Comparison of ENCODE assay signal across 32 cellular contexts in genomic region chr5:154494036-154494435, GRCh38. TPM values are rescaled to one million over a fixed set of nuclear protein-coding genes. Genes with fewer than 3 reads are reported as not detected.
DNase-seq lines count a peak whose midpoint lies in the region; ATAC-seq and TF ChIP-seq lines count a peak whose summit lies in the region.
"Had no signal": no experiment of that assay in that cellular context is flagged by ENCODE, and none has a peak within 500 bp of the region (broad histone marks: within the 10 kb centered on the region; RNA-seq: fewer than 3 reads in every experiment).

No MANE protein-coding gene starts in this region.

- no peak for TF ChIP-seq EP300 in suprapubic skin (IDR thresholded peaks at IDR 0.05)

- ATAC-seq in activated T-cell treated with anti-CD3 and anti-CD28 coated beads, Interleukin-2, amount 50 U/mL, for 72 hours (replicated peaks in 1 of 2) = peak; percentile 31 to 35
- ATAC-seq: HCT116, HepG2, Right ventricle myocardium inferior, SK-N-SH treated with all-trans-retinoic acid at 6 μM for 48 hours had no signal

- H3K9ac ChIP-seq in OCI-LY3 (ENCODE audit: low read length) = no peak overlapping the region; the same call in 1 of the 2 replicates
- H3K9ac ChIP-seq: BLaER1 had no signal

- H3K4me3 Mint-ChIP-seq in activated T-cell treated with anti-CD3 and anti-CD28 coated beads, Interleukin-2, amount 50 U/mL, for 72 hours = no peak overlapping the region
- H3K4me3 Mint-ChIP-seq in activated T-cell treated with anti-CD3 and anti-CD28 coated beads, Interleukin-2, amount 50 U/mL, for 24 hours = no peak overlapping the region
- H3K4me3 Mint-ChIP-seq: CD4-positive, CD25-positive, alpha-beta regulatory T cell had no signal

- TF ChIP-seq POLR2A in suprapubic skin (IDR thresholded peaks at IDR 0.05) = no peak

- 0 out of 2 replicates have a peak overlapping the region, but pooled peaks have one; percentile 0 for H2AFZ ChIP-seq in OCI-LY3 (ENCODE audit: low read depth, low read length)
- H2AFZ ChIP-seq: PC-9 had no signal

- whole genome bisulfite sequencing in suprapubic skin = 60% methylated on average over 4 of the region's 4 CpGs

- peaks cover 82% of the 10 kb centered on the region for H3K27me3 Mint-ChIP-seq in activated T-cell treated with anti-CD3 and anti-CD28 coated beads, Interleukin-2, amount 50 U/mL, for 72 hours (ENCODE audit: low read depth)
- H3K27me3 Mint-ChIP-seq in activated T-cell treated with anti-CD3 and anti-CD28 coated beads, Interleukin-2, amount 50 U/mL, for 24 hours = peaks cover 76% of the 10 kb centered on the region

- H3K9me3 ChIP-seq in OCI-LY3 (ENCODE audit: insufficient read depth, low read length) = no peaks in the 10 kb centered on the region
- no peaks in the 10 kb centered on the region for H3K9me3 ChIP-seq in suprapubic skin
- H3K9me3 ChIP-seq: BLaER1, SJCRH30 had no signal

- peak overlapping the region; percentile 51 for H3K27ac ChIP-seq in OCI-LY3 (ENCODE audit: low read length)
- no peak overlapping the region for H3K27ac ChIP-seq in suprapubic skin
- H3K27ac ChIP-seq: 22Rv1, BLaER1, PC-9, SJCRH30 had no signal

- H3K36me3 Mint-ChIP-seq in activated T-cell treated with anti-CD3 and anti-CD28 coated beads, Interleukin-2, amount 50 U/mL, for 72 hours (ENCODE audit: insufficient read depth in 2 of 2) = no peaks in the 10 kb centered on the region
- H3K36me3 Mint-ChIP-seq in activated T-cell treated with anti-CD3 and anti-CD28 coated beads, Interleukin-2, amount 50 U/mL, for 24 hours (ENCODE audit: low read depth) = no peaks in the 10 kb centered on the region
- H3K36me3 Mint-ChIP-seq: CD4-positive, CD25-positive, alpha-beta regulatory T cell had no signal

- no peaks in the 10 kb centered on the region for H3K9me3 Mint-ChIP-seq in activated T-cell treated with anti-CD3 and anti-CD28 coated beads, Interleukin-2, amount 50 U/mL, for 72 hours
- H3K9me3 Mint-ChIP-seq in activated T-cell treated with anti-CD3 and anti-CD28 coated beads, Interleukin-2, amount 50 U/mL, for 24 hours = no peaks in the 10 kb centered on the region

- H3K4me2 ChIP-seq in OCI-LY3 (ENCODE audit: low read length) = peak overlapping the region; percentile 20
- H3K4me2 ChIP-seq: BLaER1, PC-9 had no signal

- POLR2A ChIA-PET in HEK293T (lab: Yijun Ruan, JAX) = no interaction called here

- no peaks in the 10 kb centered on the region for H4K20me1 ChIP-seq in OCI-LY3 (ENCODE audit: insufficient read depth, low read length)
- H4K20me1 ChIP-seq: BLaER1 had no signal

- H3K27me3 ChIP-seq in OCI-LY3 (ENCODE audit: low read depth, low read length) (no peaks in the 10 kb centered on the region), suprapubic skin (peaks cover 68% of the 10 kb centered on the region)
- H3K27me3 ChIP-seq: BLaER1 had no signal

- H3K36me3 ChIP-seq in OCI-LY3 (replicated peaks; ENCODE audit: low read depth, low read length) = no peaks in the 10 kb centered on the region
- no peaks in the 10 kb centered on the region for H3K36me3 ChIP-seq in suprapubic skin
- H3K36me3 ChIP-seq: BLaER1, SJCRH30 had no signal

- TF ChIP-seq CTCF in OCI-LY3 (IDR thresholded peaks at IDR 0.05; ENCODE audit: low read depth, low read length) (no peak), suprapubic skin (IDR thresholded peaks at IDR 0.05) (no peak)

- DNase-seq in activated T-cell treated with anti-CD3 and anti-CD28 coated beads, Interleukin-2, amount 50 U/mL, for 72 hours = no peak
- DNase-seq in activated T-cell treated with anti-CD3 and anti-CD28 coated beads, Interleukin-2, amount 50 U/mL, for 24 hours = no peak
- DNase-seq in NCI-H1694 treated with DMSO at 0.1 percent for 48 hours (lab: John Stamatoyannopoulos, UW) (peak; percentile 69), suprapubic skin (ENCODE audit: low spot score in 2 of 2) (peak; percentile 4 to 26), cerebellum (ENCODE audit: low spot score) (no peak), HEK293T (ENCODE audit: extremely low spot score) (no peak)
- DNase-seq in activated CD4-positive, CD25-positive, alpha-beta regulatory T cell treated with anti-CD3 and anti-CD28 coated beads, Interleukin-2, amount 50 U/mL, for 72 hours = no peak
- DNase-seq: CD4-positive, CD25-positive, alpha-beta regulatory T cell; EL; GDM1; Kasumi-1; NCI-H1092 treated with DMSO at 0.1 percent for 48 hours; NCI-H1436 treated with DMSO at 0.1 percent for 48 hours; NCI-H2029 treated with DMSO at 0.1 percent for 48 hours; NCI-H226; NCI-H510A; NCI-H774; NK-92 treated with Interleukin-12 subunit alpha and Interleukin-12 subunit beta, amount 100 ng/mL, for 24 hours; PC-9; SJCRH30 had no signal

- H3K4me1 Mint-ChIP-seq in activated T-cell treated with anti-CD3 and anti-CD28 coated beads, Interleukin-2, amount 50 U/mL, for 72 hours (ENCODE audit: low read depth) = peaks cover 5% of the 10 kb centered on the region
- no peaks in the 10 kb centered on the region for H3K4me1 Mint-ChIP-seq in activated T-cell treated with anti-CD3 and anti-CD28 coated beads, Interleukin-2, amount 50 U/mL, for 24 hours (ENCODE audit: low read depth)
- H3K4me1 Mint-ChIP-seq: CD4-positive, CD25-positive, alpha-beta regulatory T cell had no signal

- CTCF ChIA-PET in HEK293T (lab: Yijun Ruan, JAX) = no interaction called here

- H3K4me1 ChIP-seq in OCI-LY3 (ENCODE audit: low read length) (peaks cover 41% of the 10 kb centered on the region), suprapubic skin (no peaks in the 10 kb centered on the region)
- H3K4me1 ChIP-seq: BLaER1, SJCRH30 had no signal

- H3K79me2 ChIP-seq in OCI-LY3 (ENCODE audit: low read length) = no peaks in the 10 kb centered on the region

- H3K4me3 ChIP-seq in OCI-LY3 (ENCODE audit: low read length) (no peak overlapping the region), suprapubic skin (no peak overlapping the region)
- H3K4me3 ChIP-seq: BLaER1, K562, PC-9, SJCRH30 had no signal

- no peak overlapping the region for H3K27ac Mint-ChIP-seq in activated T-cell treated with anti-CD3 and anti-CD28 coated beads, Interleukin-2, amount 50 U/mL, for 72 hours
- no peak overlapping the region for H3K27ac Mint-ChIP-seq in activated T-cell treated with anti-CD3 and anti-CD28 coated beads, Interleukin-2, amount 50 U/mL, for 24 hours
- H3K27ac Mint-ChIP-seq: CD4-positive, CD25-positive, alpha-beta regulatory T cell had no signal

TF ChIP-seq in HEK293T, 16 proteins besides CTCF, POLR2A, EP300 and RAD21:
- no peak for TF ChIP-seq ZNF384 (IDR thresholded peaks at IDR 0.05)
- no peak for TF ChIP-seq SUZ12 (IDR thresholded peaks at IDR 0.05)
- no peak for TF ChIP-seq FOXA1 (IDR thresholded peaks at IDR 0.05)
- no peak for TF ChIP-seq NFRKB (IDR thresholded peaks at IDR 0.05)
- TF ChIP-seq FOXK2 (IDR thresholded peaks at IDR 0.05) = no peak
- no peak for TF ChIP-seq PKNOX1 (IDR thresholded peaks at IDR 0.05)
- no peak for TF ChIP-seq LEF1 (IDR thresholded peaks at IDR 0.05; ENCODE audit: borderline replicate concordance)
- TF ChIP-seq ARNT (IDR thresholded peaks at IDR 0.05) = no peak
- no peak for TF ChIP-seq L3MBTL2 (conservative IDR thresholded peaks at IDR 0.05)
- TF ChIP-seq ELF4 (IDR thresholded peaks at IDR 0.05) = no peak
- TF ChIP-seq TARDBP (IDR thresholded peaks at IDR 0.05) = no peak
- no peak for TF ChIP-seq BHLHE40 (IDR thresholded peaks at IDR 0.05; ENCODE audit: borderline replicate concordance)
- TF ChIP-seq CTBP1 (IDR thresholded peaks at IDR 0.05; ENCODE audit: borderline replicate concordance) = no peak

RNA-seq across cellular contexts. Expression of gene HAND1, which starts 16.0 kb away (rescaled TPM):
- not detected for total RNA-seq in activated T-cell treated with anti-CD3 and anti-CD28 coated beads, Interleukin-2, amount 50 U/mL, for 72 hours
- not detected for total RNA-seq in suprapubic skin
- total RNA-seq in cerebellum = not detected
- total RNA-seq: CD4-positive, CD25-positive, alpha-beta regulatory T cell; H4; HepG2; HT1080; K562; M059J; PC-9; RPMI7951; SJCRH30 had no signal

RNA-seq across cellular contexts. Expression of gene SAP30L, which starts 48.2 kb away (rescaled TPM):
- total RNA-seq in activated T-cell treated with anti-CD3 and anti-CD28 coated beads, Interleukin-2, amount 50 U/mL, for 72 hours = 10 to 100 TPM; 42.5 to 45.3 TPM
- total RNA-seq in suprapubic skin = 10 to 100 TPM; 16.1 to 66.6 (median 36.2) TPM
- 15.1 TPM for total RNA-seq in cerebellum

Comparison
In these comparisons a context has a peak if more than half of its experiments do, and no peak if none do; other contexts are left out.
1. DNase-seq: peak in NCI-H1694 treated with DMSO at 0.1 percent for 48 hours (single experiment) and suprapubic skin (2 of 2); none in activated T-cell treated with anti-CD3 and anti-CD28 coated beads, Interleukin-2, amount 50 U/mL, for 72 hours (0 of 2), activated T-cell treated with anti-CD3 and anti-CD28 coated beads, Interleukin-2, amount 50 U/mL, for 24 hours (single experiment), activated CD4-positive, CD25-positive, alpha-beta regulatory T cell treated with anti-CD3 and anti-CD28 coated beads, Interleukin-2, amount 50 U/mL, for 72 hours (single experiment), cerebellum (single experiment) and HEK293T (single experiment).